ENCODE assay signal across 25 cellular contexts in the genomic region with DNA sequence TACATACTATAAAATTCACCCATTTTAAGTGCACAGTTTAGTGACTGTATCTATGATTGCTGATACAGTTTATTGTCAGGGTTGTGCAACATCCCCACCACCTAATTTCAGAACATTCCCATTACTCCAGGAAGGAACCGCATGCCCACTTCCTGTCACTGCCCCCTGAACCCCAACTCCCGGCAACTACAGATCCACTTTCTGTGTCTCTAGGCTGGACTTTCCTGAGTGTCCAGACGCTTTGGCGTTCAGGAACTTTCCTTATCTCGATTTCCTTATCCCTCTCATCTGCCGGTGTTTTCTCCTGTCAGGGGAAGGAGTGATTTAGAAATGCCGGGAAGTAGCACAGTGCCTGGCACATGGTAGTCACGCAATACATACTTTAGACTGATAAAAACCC.
A peak's percentile ranks its signal among the peaks of the same experiment; 100 is the strongest.
DNase-seq lines count a peak whose midpoint lies in the region; ATAC-seq, FAIRE-seq and TF ChIP-seq lines count a peak whose summit lies in the region.
"Had no signal": no experiment of that assay in that cellular context is flagged by ENCODE, and none has a peak within 500 bp of the region (broad histone marks: within the 10 kb centered on the region; RNA-seq: fewer than 3 reads in every experiment).

No MANE protein-coding gene starts in this region.

- peak; percentile 54 for ATAC-seq in mucosa of descending colon
- ATAC-seq: activated naive CD4-positive, alpha-beta T cell treated with anti-CD3 and anti-CD28 coated beads, Interleukin-2, amount 50 U/mL, for 72 hours; activated T-helper 17 cell treated with anti-CD3 and anti-CD28 coated beads, Interleukin-2, amount 50 U/mL, for 72 hours; natural killer cell treated with Interleukin-12 subunit alpha and Interleukin-12 subunit beta and Interleukin-15 and Interleukin-18, amount 100 ng/mL, for 72 hours; stimulated activated effector memory CD8-positive, alpha-beta T cell treated with anti-CD3 and anti-CD28 coated beads, Interleukin-12 subunit alpha, Interleukin-12 subunit beta, amount 100 ng/mL, for 72 hours had no signal

- in situ Hi-C loops in GM23248 (cut with MboI) = no loop called here

- no peaks in the 10 kb centered on the region for H3K9me2 ChIP-seq in GM23248 (ENCODE audit: insufficient read depth)
- no peaks in the 10 kb centered on the region for H3K9me2 ChIP-seq in MM.1S (replicated peaks; ENCODE audit: insufficient read depth, low read length)

- H3K27me3 ChIP-seq in GM23248 (replicated peaks; ENCODE audit: insufficient read depth) = no peaks in the 10 kb centered on the region
- peaks cover 0 to 9% (median 0%) of the 10 kb centered on the region in 7 donors for H3K27me3 ChIP-seq in spleen (replicated peaks in 1 of 7)
- H3K27me3 ChIP-seq in MM.1S (replicated peaks; ENCODE audit: insufficient read depth, low read length) = no peaks in the 10 kb centered on the region
- H3K27me3 ChIP-seq: SJSA1, upper lobe of right lung had no signal

- H3K36me3 ChIP-seq in GM23248 (ENCODE audit: low read depth) (no peaks in the 10 kb centered on the region), mucosa of descending colon (ENCODE audit: low read depth) (no peaks in the 10 kb centered on the region), spleen (no peaks in the 10 kb centered on the region), MM.1S (replicated peaks; ENCODE audit: insufficient read depth, low read length) (no peaks in the 10 kb centered on the region)
- H3K36me3 ChIP-seq: SJSA1, upper lobe of right lung had no signal

- H4K20me1 ChIP-seq in GM23248 (ENCODE audit: insufficient read depth) = no peaks in the 10 kb centered on the region
- H4K20me1 ChIP-seq in MM.1S (ENCODE audit: insufficient read depth, low read length) = no peaks in the 10 kb centered on the region

- H3K9me3 ChIP-seq in GM23248 (ENCODE audit: low read depth) = no peaks in the 10 kb centered on the region
- H3K9me3 ChIP-seq in mucosa of descending colon = no peaks in the 10 kb centered on the region
- H3K9me3 ChIP-seq in spleen = peaks cover 0 to 4% (median 0%) of the 10 kb centered on the region in 8 donors
- no peaks in the 10 kb centered on the region for H3K9me3 ChIP-seq in MM.1S (replicated peaks; ENCODE audit: insufficient read depth, low read length)
- H3K9me3 ChIP-seq: SJSA1, upper lobe of right lung had no signal

- no peaks in the 10 kb centered on the region for H3F3A ChIP-seq in GM23248 (ENCODE audit: insufficient read depth)
- H3F3A ChIP-seq in MM.1S (ENCODE audit: insufficient read depth, low read length) = no peaks in the 10 kb centered on the region

- FAIRE-seq in frontal cortex (lab: Jason Lieb, UNC) = no peak

- DNase-seq in GM23248 (no peak), amniotic epithelial cell (ENCODE audit: low read depth) (peak; percentile 67), mucosa of descending colon (peak in 2 of 3 donors; percentile 46 to 48), spleen (no peak), erythroblast (lab: John Stamatoyannopoulos, UW) (no peak), MM.1S (no peak), frontal cortex (ENCODE audit: low spot score in 2 of 2) (no peak)
- no peak for DNase-seq in effector CD4-positive, alpha-beta T cell
- DNase-seq: activated CD4-positive, alpha-beta memory T cell treated with anti-CD3 and anti-CD28 coated beads, Interleukin-2, amount 10 ng/mL, durations not matched to agents 7 days and 5 days; activated CD4-positive, alpha-beta T cell treated with anti-CD3 and anti-CD28 coated beads for 1 hour; activated CD8-positive, alpha-beta memory T cell treated with anti-CD3 and anti-CD28 coated beads, Interleukin-2, amount 50 U/mL, for 48 hours; aorta; GOT3; left ventricle myocardium superior; NCI-H2029 treated with DMSO at 0.1 percent for 48 hours; NCI-H345; NCI-H774; stimulated activated CD4-positive, alpha-beta T cell treated with anti-CD3 and anti-CD28 coated beads, Interleukin-4, amount 100 ng/mL, for 24 hours; T-helper 1 cell; upper lobe of right lung had no signal

- H3K4me3 ChIP-seq in GM23248 (no peak overlapping the region), mucosa of descending colon (no peak overlapping the region), spleen (no peak overlapping the region), MM.1S (ENCODE audit: low read length) (no peak overlapping the region)
- H3K4me3 ChIP-seq: SJSA1, upper lobe of right lung had no signal

- H3K4me2 ChIP-seq in GM23248 (ENCODE audit: unreplicated experiment) (no peak overlapping the region), MM.1S (ENCODE audit: low read depth, low read length) (no peak overlapping the region)

- 85 to 88% methylated on average over 8 of the region's 8 CpGs for WGBS in GM23248 (ENCODE audit: low coverage in 1 of 2, low lambda C conversion rate in 2 of 2, missing lambda C conversion rate in 2 of 2), 2 experiments
- WGBS in spleen, 5 donors = 25 to 57% (median 35%) methylated on average over 8 of the region's 8 CpGs

- H3K27ac ChIP-seq in GM23248 (no peak overlapping the region), spleen (peak overlapping the region in 5 of 8 donors; percentile 2 to 65 (median 55)), MM.1S (ENCODE audit: low read length) (no peak overlapping the region)
- H3K27ac ChIP-seq: SJSA1, upper lobe of right lung had no signal

- TF ChIP-seq CTCF in mucosa of descending colon (IDR thresholded peaks at IDR 0.05) = no peak
- no peak for TF ChIP-seq CTCF in spleen (IDR thresholded peaks at IDR 0.05 in 8 of 11, conservative IDR thresholded peaks at IDR 0.05 in 3 of 11)
- no peak for TF ChIP-seq CTCF in MM.1S (IDR thresholded peaks at IDR 0.05; ENCODE audit: low read length)

- H3K9ac ChIP-seq in GM23248 = no peak overlapping the region
- no peak overlapping the region for H3K9ac ChIP-seq in MM.1S (ENCODE audit: low read length)

- intact Hi-C loops in mucosa of descending colon (cut with DNase I, micrococcal nuclease) = no loop called here
- intact Hi-C loops in spleen (cut with DNase I; ENCODE audit: low total_unique reads) = no loop called here

- H3K79me2 ChIP-seq in GM23248 (ENCODE audit: insufficient read depth) (no peaks in the 10 kb centered on the region), MM.1S (ENCODE audit: low read length) (no peaks in the 10 kb centered on the region)

- H3K4me1 ChIP-seq in GM23248 (ENCODE audit: insufficient read depth) (peaks cover 9% of the 10 kb centered on the region; the same call in 1 of the 2 replicates), mucosa of descending colon (ENCODE audit: low read depth) (peaks cover 10% of the 10 kb centered on the region), spleen (peaks cover 0 to 32% (median 9%) of the 10 kb centered on the region in 6 donors), MM.1S (ENCODE audit: low read length) (no peaks in the 10 kb centered on the region)

- TF ChIP-seq POLR2A in spleen (IDR thresholded peaks at IDR 0.05) = no peak
- TF ChIP-seq POLR2A in erythroblast (IDR thresholded peaks at IDR 0.05; ENCODE audit: low read length) = no peak

- H2AFZ ChIP-seq in GM23248 (peak overlapping the region; percentile 55), MM.1S (ENCODE audit: low read length) (no peak overlapping the region)

Comparison
In these comparisons a context has a peak if more than half of its experiments do, and no peak if none do; other contexts are left out.
1. DNase-seq: peak in amniotic epithelial cell (single experiment) and mucosa of descending colon (2 of 3); none in GM23248 (single experiment), spleen (single experiment), erythroblast (0 of 2), effector CD4-positive, alpha-beta T cell (single experiment), MM.1S (single experiment) and frontal cortex (0 of 2).
2. H3K27ac ChIP-seq: peak in spleen (5 of 8); none in GM23248 (single experiment) and MM.1S (single experiment).